In genomic region chr15:66007663-66008262, GRCh38 we compare ENCODE assay signal across 13 cellular contexts.
DNase-seq lines count a peak whose midpoint lies in the region; ATAC-seq, FAIRE-seq and TF ChIP-seq lines count a peak whose summit lies in the region.
"Had no signal": no experiment of that assay in that cellular context is flagged by ENCODE, and none has a peak within 500 bp of the region (broad histone marks: within the 10 kb centered on the region; RNA-seq: fewer than 3 reads in every experiment).

No MANE protein-coding gene starts in this region.

- H2AFZ ChIP-seq in DND-41 (ENCODE audit: low read depth, low read length), result no peak overlapping the region
- H2AFZ ChIP-seq in MM.1S (ENCODE audit: low read length), result no peak overlapping the region
- no peak overlapping the region for H2AFZ ChIP-seq in K562 (ENCODE audit: low read depth, low read length)

- no peak for FAIRE-seq in K562 (lab: Jason Lieb, UNC)

- no peaks in the 10 kb centered on the region for H3F3A ChIP-seq in MM.1S (ENCODE audit: insufficient read depth, low read length)

- POLR2A ChIA-PET in K562 (lab: Yijun Ruan, JAX), result no interaction called here

- H3K79me2 ChIP-seq in DND-41 (ENCODE audit: insufficient read depth, low read length) (no peaks in the 10 kb centered on the region), MM.1S (ENCODE audit: low read length) (no peaks in the 10 kb centered on the region), K562 (ENCODE audit: control insufficient read depth, insufficient read depth, low read length) (no peaks in the 10 kb centered on the region)

- H4K20me1 ChIP-seq in DND-41 (ENCODE audit: insufficient read depth, low read length), result no peaks in the 10 kb centered on the region
- no peaks in the 10 kb centered on the region for H4K20me1 ChIP-seq in MM.1S (ENCODE audit: insufficient read depth, low read length)
- H4K20me1 ChIP-seq in K562 (replicated peaks; ENCODE audit: control insufficient read depth, insufficient read depth, low read length), result no peaks in the 10 kb centered on the region; the same call in 1 of the 2 replicates

- no peaks in the 10 kb centered on the region for H3K9me2 ChIP-seq in MM.1S (replicated peaks; ENCODE audit: insufficient read depth, low read length)

- H3K36me3 ChIP-seq in DND-41 (ENCODE audit: insufficient read depth, low read length) (no peaks in the 10 kb centered on the region), MM.1S (replicated peaks; ENCODE audit: insufficient read depth, low read length) (no peaks in the 10 kb centered on the region), K562 (ENCODE audit: control insufficient read depth, insufficient read depth, low read length) (no peaks in the 10 kb centered on the region)
- H3K36me3 ChIP-seq: vagina had no signal

- in situ Hi-C loops in K562 (cut with MboI), result no loop called here

- peak; percentile 17 for DNase-seq in DND-41
- no peak for DNase-seq in MM.1S
- DNase-seq in K562 (ENCODE audit: extremely low read depth in 1 of 4, low spot score in 3 of 4), result no peak
- no peak for DNase-seq in stimulated activated naive CD4-positive, alpha-beta T cell treated with Interleukin-2 at 50 U/mL for 16 hours (lab: John Stamatoyannopoulos, UW)
- DNase-seq in germinal center (ENCODE audit: low spot score), result no peak
- DNase-seq in 8988T, result no peak
- DNase-seq: activated effector memory CD4-positive, alpha-beta T cell treated with Interleukin-2 at 50 U/mL for 16 hours; CD4-positive, alpha-beta T cell; GDM1; right cardiac atrium; stimulated activated CD4-positive, alpha-beta T cell treated with anti-CD3 and anti-CD28 coated beads, Interleukin-2, amount 100 ng/mL, for 48 hours had no signal

- H3K4me1 ChIP-seq in DND-41 (ENCODE audit: insufficient read depth, low read length) (no peaks in the 10 kb centered on the region), MM.1S (ENCODE audit: low read length) (no peaks in the 10 kb centered on the region), K562 (replicated peaks in 1 of 2; ENCODE audit: control insufficient read depth in 2 of 2, insufficient read depth in 2 of 2, low read length in 2 of 2) (no peaks in the 10 kb centered on the region)
- H3K4me1 ChIP-seq: vagina had no signal

- peak; percentile 15; the same call in 1 of the 2 replicates for TF ChIP-seq CTCF in C4-2B (conservative IDR thresholded peaks at IDR 0.05)
- TF ChIP-seq CTCF in DND-41 (IDR thresholded peaks at IDR 0.05; ENCODE audit: borderline replicate concordance, extremely low read depth, low read length, poor library complexity, severe bottlenecking), result peak; percentile 41
- TF ChIP-seq CTCF in MM.1S (IDR thresholded peaks at IDR 0.05; ENCODE audit: low read length), result peak; percentile 23
- TF ChIP-seq CTCF in K562 (IDR thresholded peaks at IDR 0.05 in 2 of 3, conservative IDR thresholded peaks at IDR 0.05 in 1 of 3; ENCODE audit: insufficient read depth in 2 of 3, low read depth in 1 of 3, low read length in 3 of 3), result peak; percentile 21 to 30 (median 21); a peak in 2 of 6 replicates

- CTCF ChIA-PET in K562 (lab: Yijun Ruan, JAX; ENCODE audit: low intra/inter-chr PET ratio), result interaction anchor here (0.6 kb wide), 1 partner anchor 253 kb away, joined by 3 read pairs; no protein-coding TSS in a partner anchor

- TF ChIP-seq POLR2A in K562 (conservative IDR thresholded peaks at IDR 0.05), result no peak

- H3K4me2 ChIP-seq in DND-41 (ENCODE audit: insufficient read depth, low read length) (no peak overlapping the region), MM.1S (ENCODE audit: low read depth, low read length) (no peak overlapping the region), K562 (ENCODE audit: insufficient read depth, low read length) (no peak overlapping the region)

- H3K9ac ChIP-seq in DND-41 (ENCODE audit: low read depth, low read length) (no peak overlapping the region), MM.1S (ENCODE audit: low read length) (no peak overlapping the region), K562 (ENCODE audit: insufficient read depth in 1 of 2, low read depth in 2 of 2, low read length in 2 of 2) (no peak overlapping the region)

- intact Hi-C loops in K562 (cut with micrococcal nuclease), result no loop called here

- no peak overlapping the region for H3K4me3 ChIP-seq in DND-41 (ENCODE audit: low read depth in 1 of 2, low read length in 2 of 2)
- H3K4me3 ChIP-seq in MM.1S (ENCODE audit: low read length), result no peak overlapping the region
- H3K4me3 ChIP-seq in K562, result no peak overlapping the region
- H3K4me3 ChIP-seq: vagina had no signal

- no peaks in the 10 kb centered on the region for H3K9me3 ChIP-seq in DND-41 (ENCODE audit: insufficient read depth, low read length, severe bottlenecking)
- no peaks in the 10 kb centered on the region for H3K9me3 ChIP-seq in MM.1S (replicated peaks; ENCODE audit: insufficient read depth, low read length)
- H3K9me3 ChIP-seq in K562 (replicated peaks; ENCODE audit: control insufficient read depth, insufficient read depth, low read depth, low read length), result no peaks in the 10 kb centered on the region
- H3K9me3 ChIP-seq: vagina had no signal

- H3K27me3 ChIP-seq in DND-41 (ENCODE audit: insufficient read depth, low read length, poor library complexity), result no peaks in the 10 kb centered on the region
- H3K27me3 ChIP-seq in MM.1S (replicated peaks; ENCODE audit: insufficient read depth, low read length), result peaks cover 7% of the 10 kb centered on the region; the same call in 1 of the 2 replicates
- no peaks in the 10 kb centered on the region for H3K27me3 ChIP-seq in K562 (ENCODE audit: control insufficient read depth in 2 of 2, insufficient read depth in 2 of 2, low read length in 2 of 2)
- H3K27me3 ChIP-seq: vagina had no signal

- H3K9me1 ChIP-seq in K562 (ENCODE audit: control insufficient read depth, insufficient read depth, low read length), result no peaks in the 10 kb centered on the region

- BruUV-seq in K562 (replicated peaks; lab: Mats Ljungman, UMichigan), result no TSS peak

- ATAC-seq in DND-41 (ENCODE audit: insufficient read depth, low read depth) (no peak), K562 (no peak)
- ATAC-seq: right cardiac atrium had no signal

- no peak overlapping the region for H3K27ac ChIP-seq in C4-2B
- H3K27ac ChIP-seq in DND-41 (ENCODE audit: low read length), result no peak overlapping the region
- H3K27ac ChIP-seq in MM.1S (ENCODE audit: low read length), result no peak overlapping the region
- no peak overlapping the region for H3K27ac ChIP-seq in K562 (ENCODE audit: extremely low read depth, low read depth, low read length)
- H3K27ac ChIP-seq: vagina had no signal

- TF ChIP-seq EP300 in K562 (IDR thresholded peaks at IDR 0.05; ENCODE audit: low read length), result no peak

- TF ChIP-seq RAD21 in K562 (CRISPR knock-in tag; conservative IDR thresholded peaks at IDR 0.05 in 1 of 2, IDR thresholded peaks at IDR 0.05 in 1 of 2), result no peak

TF ChIP-seq in K562, 482 proteins besides CTCF, POLR2A, EP300 and RAD21:
- TF ChIP-seq NFIX (CRISPR knock-in tag; IDR thresholded peaks at IDR 0.05; ENCODE audit: low read depth) (no peak), CHCHD3 (CRISPR knock-in tag; IDR thresholded peaks at IDR 0.05) (no peak), HNRNPUL1 (IDR thresholded peaks at IDR 0.05; ENCODE audit: low read length) (no peak), ARID3A (IDR thresholded peaks at IDR 0.05; ENCODE audit: borderline replicate concordance, low read depth, low read length) (no peak), KAT7 (CRISPR knock-in tag; IDR thresholded peaks at IDR 0.05; ENCODE audit: borderline replicate concordance) (no peak), SMAD3 (CRISPR knock-in tag; conservative IDR thresholded peaks at IDR 0.05) (no peak), CBFB (CRISPR knock-in tag; IDR thresholded peaks at IDR 0.05) (no peak), ZC3H4 (CRISPR knock-in tag; IDR thresholded peaks at IDR 0.05; ENCODE audit: borderline replicate concordance) (no peak), ZBTB33 (CRISPR knock-in tag; IDR thresholded peaks at IDR 0.05) (no peak), TFAM (CRISPR knock-in tag; conservative IDR thresholded peaks at IDR 0.05) (no peak), ESRRB (CRISPR knock-in tag; IDR thresholded peaks at IDR 0.05; ENCODE audit: borderline replicate concordance) (no peak), ZNF12 (CRISPR knock-in tag; IDR thresholded peaks at IDR 0.05) (no peak), MAFF (IDR thresholded peaks at IDR 0.05; ENCODE audit: low read length) (no peak), CREB1 (IDR thresholded peaks at IDR 0.05) (no peak), CREB1 (CRISPR knock-in tag; IDR thresholded peaks at IDR 0.05) (no peak), ZNF253 (CRISPR knock-in tag; conservative IDR thresholded peaks at IDR 0.05) (no peak)
